Comparison of ENCODE assay signal across 9 cellular contexts in the genomic region with DNA sequence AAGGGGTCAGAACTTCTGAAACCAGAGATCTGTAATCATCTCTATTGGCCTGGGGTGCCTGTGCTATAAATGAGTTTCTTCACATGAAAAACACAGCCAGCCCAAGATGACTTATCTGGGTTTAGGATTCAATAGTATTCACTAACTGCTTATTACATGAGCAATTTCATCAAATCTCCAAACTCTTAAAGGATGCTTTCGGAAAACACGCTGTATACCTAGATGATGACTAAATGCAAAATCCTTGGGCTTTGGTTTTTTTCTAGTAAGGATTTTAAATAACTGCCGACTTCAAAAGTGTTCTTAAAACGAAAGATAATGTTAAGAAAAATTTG. TPM values are rescaled to one million over a fixed set of nuclear protein-coding genes. Genes with fewer than 3 reads are reported as not detected.
A peak's percentile ranks its signal among the peaks of the same experiment; 100 is the strongest.
DNase-seq lines count a peak whose midpoint lies in the region; ATAC-seq and TF ChIP-seq lines count a peak whose summit lies in the region.
"Had no signal": no experiment of that assay in that cellular context is flagged by ENCODE, and none has a peak within 500 bp of the region (broad histone marks: within the 10 kb centered on the region; RNA-seq: fewer than 3 reads in every experiment).

No MANE protein-coding gene starts in this region.

- H3K4me3 Mint-ChIP-seq in T-helper 2 cell treated with Interferon-gamma antibody and Interleukin-4, amounts not matched to agents 5 μg/mL and 100 μg/mL, for 36 hours: peak overlapping the region; percentile 67
- no peak overlapping the region for H3K4me3 Mint-ChIP-seq in activated T-helper 2 cell treated with anti-CD3 and anti-CD28 coated beads, Interferon-gamma antibody, Interleukin-2, Interleukin-4, amounts not matched to agents 10 μg/mL and 5 μg/mL and 100 μg/mL, durations not matched to agents 14 hours and 24 hours and 36 hours (ENCODE audit: low read depth)
- H3K4me3 Mint-ChIP-seq in Calu3 (ENCODE audit: low read depth, unreplicated experiment): no peak overlapping the region

- peaks cover 32% of the 10 kb centered on the region for H3K4me1 Mint-ChIP-seq in T-helper 2 cell treated with Interferon-gamma antibody and Interleukin-4, amounts not matched to agents 5 μg/mL and 100 μg/mL, for 36 hours (ENCODE audit: low read depth)
- H3K4me1 Mint-ChIP-seq in activated T-helper 2 cell treated with anti-CD3 and anti-CD28 coated beads, Interferon-gamma antibody, Interleukin-2, Interleukin-4, amounts not matched to agents 10 μg/mL and 5 μg/mL and 100 μg/mL, durations not matched to agents 14 hours and 24 hours and 36 hours (ENCODE audit: low read depth): peaks cover 29% of the 10 kb centered on the region
- H3K4me1 Mint-ChIP-seq in Calu3 (ENCODE audit: low read depth, unreplicated experiment): peaks cover 17% of the 10 kb centered on the region

- H3K9me3 ChIP-seq in gastroesophageal sphincter (no peaks in the 10 kb centered on the region), stomach smooth muscle (ENCODE audit: control insufficient read depth in 2 of 2, low read length in 2 of 2) (no peaks in the 10 kb centered on the region)

- no peak for TF ChIP-seq CTCF in gastroesophageal sphincter (IDR thresholded peaks at IDR 0.05)
- TF ChIP-seq CTCF in Calu3 (IDR thresholded peaks at IDR 0.05; ENCODE audit: unreplicated experiment): no peak

- CTCF ChIA-PET in Calu3 (lab: Charles Lee): no interaction called here

- peaks cover 45% of the 10 kb centered on the region for H3K36me3 Mint-ChIP-seq in T-helper 2 cell treated with Interferon-gamma antibody and Interleukin-4, amounts not matched to agents 5 μg/mL and 100 μg/mL, for 36 hours (ENCODE audit: low read depth)
- H3K36me3 Mint-ChIP-seq in activated T-helper 2 cell treated with anti-CD3 and anti-CD28 coated beads, Interferon-gamma antibody, Interleukin-2, Interleukin-4, amounts not matched to agents 10 μg/mL and 5 μg/mL and 100 μg/mL, durations not matched to agents 14 hours and 24 hours and 36 hours (ENCODE audit: low read depth): peaks cover 63% of the 10 kb centered on the region
- peaks cover 52% of the 10 kb centered on the region for H3K36me3 Mint-ChIP-seq in Calu3 (ENCODE audit: insufficient read depth, unreplicated experiment)

- 53 to 58% methylated on average over 4 of the region's 4 CpGs for WGBS in gastroesophageal sphincter (ENCODE audit: low coverage in 1 of 2), 2 donors

- H3K4me1 ChIP-seq in gastroesophageal sphincter (peaks cover 9 to 74% (median 31%) of the 10 kb centered on the region in 3 donors), stomach smooth muscle (ENCODE audit: control insufficient read depth, insufficient read depth, low read length) (peaks cover 39% of the 10 kb centered on the region)

- H3K27me3 ChIP-seq in gastroesophageal sphincter: no peaks in the 10 kb centered on the region
- no peaks in the 10 kb centered on the region for H3K27me3 ChIP-seq in stomach smooth muscle (ENCODE audit: control insufficient read depth in 1 of 2, insufficient read depth in 2 of 2, low read length in 2 of 2)

- no peaks in the 10 kb centered on the region for H3K9me3 Mint-ChIP-seq in T-helper 2 cell treated with Interferon-gamma antibody and Interleukin-4, amounts not matched to agents 5 μg/mL and 100 μg/mL, for 36 hours
- no peaks in the 10 kb centered on the region for H3K9me3 Mint-ChIP-seq in activated T-helper 2 cell treated with anti-CD3 and anti-CD28 coated beads, Interferon-gamma antibody, Interleukin-2, Interleukin-4, amounts not matched to agents 10 μg/mL and 5 μg/mL and 100 μg/mL, durations not matched to agents 14 hours and 24 hours and 36 hours
- no peaks in the 10 kb centered on the region for H3K9me3 Mint-ChIP-seq in Calu3 (ENCODE audit: low read depth, unreplicated experiment)

- H3K27ac Mint-ChIP-seq in T-helper 2 cell treated with Interferon-gamma antibody and Interleukin-4, amounts not matched to agents 5 μg/mL and 100 μg/mL, for 36 hours: peak overlapping the region; percentile 96
- peak overlapping the region; percentile 85 for H3K27ac Mint-ChIP-seq in activated T-helper 2 cell treated with anti-CD3 and anti-CD28 coated beads, Interferon-gamma antibody, Interleukin-2, Interleukin-4, amounts not matched to agents 10 μg/mL and 5 μg/mL and 100 μg/mL, durations not matched to agents 14 hours and 24 hours and 36 hours
- no peak overlapping the region for H3K27ac Mint-ChIP-seq in Calu3 (ENCODE audit: unreplicated experiment)

- TF ChIP-seq EP300 in gastroesophageal sphincter (IDR thresholded peaks at IDR 0.05): no peak

- H3K9ac ChIP-seq in stomach smooth muscle (ENCODE audit: low read length in 2 of 2): no peak overlapping the region

- H3K27me3 Mint-ChIP-seq in T-helper 2 cell treated with Interferon-gamma antibody and Interleukin-4, amounts not matched to agents 5 μg/mL and 100 μg/mL, for 36 hours (ENCODE audit: low read depth): no peaks in the 10 kb centered on the region
- no peaks in the 10 kb centered on the region for H3K27me3 Mint-ChIP-seq in activated T-helper 2 cell treated with anti-CD3 and anti-CD28 coated beads, Interferon-gamma antibody, Interleukin-2, Interleukin-4, amounts not matched to agents 10 μg/mL and 5 μg/mL and 100 μg/mL, durations not matched to agents 14 hours and 24 hours and 36 hours (ENCODE audit: low read depth)
- H3K27me3 Mint-ChIP-seq in Calu3 (ENCODE audit: unreplicated experiment): no peaks in the 10 kb centered on the region

- peaks cover 0 to 72% of the 10 kb centered on the region in 2 donors for H3K36me3 ChIP-seq in gastroesophageal sphincter
- H3K36me3 ChIP-seq in stomach smooth muscle (ENCODE audit: control insufficient read depth in 2 of 2, insufficient read depth in 2 of 2, low read length in 2 of 2): peaks cover 53% of the 10 kb centered on the region in 2 donors

- intact Hi-C loops in activated T-helper 2 cell treated with anti-CD3 and anti-CD28 coated beads, Interferon-gamma antibody, Interleukin-2, Interleukin-4, amounts not matched to agents 10 μg/mL and 5 μg/mL and 100 μg/mL, durations not matched to agents 14 hours and 24 hours and 36 hours (cut with micrococcal nuclease): no loop called here
- intact Hi-C loops in Calu3 (cut with micrococcal nuclease; ENCODE audit: unreplicated experiment): no loop called here

- no peak for DNase-seq in T-helper 2 cell treated with Interferon-gamma antibody and Interleukin-4, amounts not matched to agents 5 μg/mL and 100 μg/mL, for 36 hours (ENCODE audit: low spot score)
- DNase-seq in T-helper 2 cell (no peak), Calu3 (no peak)
- DNase-seq in activated T-helper 2 cell treated with anti-CD3 and anti-CD28 coated beads, Interferon-gamma antibody, Interleukin-2, Interleukin-4, amounts not matched to agents 10 μg/mL and 5 μg/mL and 100 μg/mL, durations not matched to agents 14 hours and 24 hours and 36 hours (ENCODE audit: low spot score): no peak
- DNase-seq in stimulated activated CD4-positive, alpha-beta T cell treated with anti-CD3 and anti-CD28 coated beads, Interleukin-4, amount 100 ng/mL, for 24 hours: no peak
- DNase-seq: NCI-H524 had no signal

- H3K4me3 ChIP-seq in gastroesophageal sphincter (no peak overlapping the region), stomach smooth muscle (ENCODE audit: low read length in 2 of 2) (no peak overlapping the region)

- no peak for TF ChIP-seq POLR2A in gastroesophageal sphincter (IDR thresholded peaks at IDR 0.05)

- ATAC-seq in gastroesophageal sphincter (no peak), GM18498 (IDR thresholded peaks at IDR 0.05; ENCODE audit: unreplicated experiment) (no peak)

- H3K27ac ChIP-seq in gastroesophageal sphincter (peak overlapping the region; percentile 86 to 97 (median 90)), stomach smooth muscle (ENCODE audit: low read length) (peak overlapping the region; percentile 26)

- BruUV-seq in Calu3 (replicated peaks; lab: Mats Ljungman, UMichigan): no TSS peak

RNA-seq across cellular contexts. Expression of a gene that starts 18.4 kb away (rescaled TPM):
- total RNA-seq in activated T-helper 2 cell treated with anti-CD3 and anti-CD28 coated beads, Interferon-gamma antibody, Interleukin-2, Interleukin-4, amounts not matched to agents 10 μg/mL and 5 μg/mL and 100 μg/mL, durations not matched to agents 14 hours and 24 hours and 36 hours: 36.7 and 39.2 TPM in 2 replicates
- total RNA-seq in gastroesophageal sphincter (100 to 1,000 TPM; 115 to 227 (median 183) TPM), Calu3 (2022) (56.2 and 57.0 TPM in 2 replicates)

RNA-seq across cellular contexts. Expression of a gene that starts 18.6 kb away (rescaled TPM):
- total RNA-seq in activated T-helper 2 cell treated with anti-CD3 and anti-CD28 coated beads, Interferon-gamma antibody, Interleukin-2, Interleukin-4, amounts not matched to agents 10 μg/mL and 5 μg/mL and 100 μg/mL, durations not matched to agents 14 hours and 24 hours and 36 hours: 24.8 and 25.0 TPM in 2 replicates
- 10 to 100 TPM; 14.5 to 32.9 (median 25.7) TPM for total RNA-seq in gastroesophageal sphincter
- total RNA-seq in Calu3 (2022): 14.3 and 16.7 TPM in 2 replicates

RNA-seq across cellular contexts. Expression of a gene that starts 35.2 kb away (rescaled TPM):
- total RNA-seq in activated T-helper 2 cell treated with anti-CD3 and anti-CD28 coated beads, Interferon-gamma antibody, Interleukin-2, Interleukin-4, amounts not matched to agents 10 μg/mL and 5 μg/mL and 100 μg/mL, durations not matched to agents 14 hours and 24 hours and 36 hours: 31.4 and 33.2 TPM in 2 replicates
- 10 to 100 TPM; 27.6 to 73.0 (median 34.4) TPM for total RNA-seq in gastroesophageal sphincter
- total RNA-seq in Calu3 (2022): 23.8 and 24.3 TPM in 2 replicates

RNA-seq across cellular contexts. Expression of a gene that starts 35.4 kb away (rescaled TPM):
- 15.1 and 18.3 TPM in 2 replicates for total RNA-seq in activated T-helper 2 cell treated with anti-CD3 and anti-CD28 coated beads, Interferon-gamma antibody, Interleukin-2, Interleukin-4, amounts not matched to agents 10 μg/mL and 5 μg/mL and 100 μg/mL, durations not matched to agents 14 hours and 24 hours and 36 hours
- 10 to 100 TPM in 3 of 4 donors, 1 to 10 TPM in 1; 7.9 to 15.6 (median 12.7) TPM for total RNA-seq in gastroesophageal sphincter
- 16.7 and 17.7 TPM in 2 replicates for total RNA-seq in Calu3 (2022)
